ENCODE assay signal across 8 cellular contexts in genomic region chr11:66344550-66345315, GRCh38. TPM values are rescaled to one million over a fixed set of nuclear protein-coding genes. Genes with fewer than 3 reads are reported as not detected.
DNase-seq lines count a peak whose midpoint lies in the region; ATAC-seq and TF ChIP-seq lines count a peak whose summit lies in the region.

Gene BRMS1 (minus strand): TSS chr11:66345104. CDS start chr11:66342234, 2,870 bp downstream.

- no peak for TF ChIP-seq CTCF in CD8-positive, alpha-beta T cell (IDR thresholded peaks at IDR 0.05)

- no peaks in the 10 kb centered on the region for H3K9me3 Mint-ChIP-seq in CD8-positive, alpha-beta T cell

- POLR2A ChIA-PET in CD8-positive, alpha-beta T cell (lab: Charles Lee), result interaction anchor here (0.6 to 7.2 kb wide), 10 partner anchors 10 to 1553 kb away, joined by 3 to 45 read pairs (median 4); partner anchors contain the start of genes CD248, DPP3, RIN1 and SLC29A2

- peak within 1 kb of the TSS; percentile 96 for H3K4me3 Mint-ChIP-seq in CD8-positive, alpha-beta T cell

- H3K9me3 ChIP-seq in CD8-positive, alpha-beta T cell (ENCODE audit: low read length), result no peaks in the 10 kb centered on the region

- H3K27ac ChIP-seq in CD8-positive, alpha-beta T cell (ENCODE audit: low read depth, low read length), result peak within 1 kb of the TSS; percentile 87

- H3K27ac Mint-ChIP-seq in CD8-positive, alpha-beta T cell, result peak within 1 kb of the TSS; percentile 94

- H3K36me3 ChIP-seq in CD8-positive, alpha-beta T cell (ENCODE audit: insufficient read depth, low read length), result peaks cover 20% of the 10 kb centered on the region

- H3K4me1 Mint-ChIP-seq in CD8-positive, alpha-beta T cell (ENCODE audit: low read depth), result peaks cover 54% of the 10 kb centered on the region

- H3K4me3 ChIP-seq in CD8-positive, alpha-beta T cell (ENCODE audit: low read depth, low read length), result peak within 1 kb of the TSS; percentile 79

- peaks cover 47% of the 10 kb centered on the region for H3K36me3 Mint-ChIP-seq in CD8-positive, alpha-beta T cell

- peak; percentile 89 to 98 (median 97) for DNase-seq in CD8-positive, alpha-beta T cell
- peak; percentile 98 for DNase-seq in HT-29 (ENCODE audit: low spot score)
- peak; percentile 93 for DNase-seq in NK-92 treated with Interleukin-12 subunit alpha and Interleukin-12 subunit beta, amount 100 ng/mL, for 24 hours (lab: John Stamatoyannopoulos, UW)
- peak; percentile 96 for DNase-seq in activated CD8-positive, alpha-beta memory T cell treated with anti-CD3 and anti-CD28 coated beads for 24 hours
- peak; percentile 93 for DNase-seq in effector CD8-positive, alpha-beta T cell (lab: John Stamatoyannopoulos, UW)
- DNase-seq in lung microvascular endothelial cell (ENCODE audit: low read depth in 2 of 2), result peak; percentile 98 to 99
- DNase-seq in stimulated activated CD4-positive, alpha-beta T cell treated with anti-CD3 and anti-CD28 coated beads, TNF-alpha, amount 100 ng/mL, for 4 hours (ENCODE audit: low read depth in 3 of 3), result peak; percentile 83 to 92 (median 87)

- peaks cover 2% of the 10 kb centered on the region for H3K27me3 Mint-ChIP-seq in CD8-positive, alpha-beta T cell (ENCODE audit: low read depth)

- peaks cover 36% of the 10 kb centered on the region for H3K4me1 ChIP-seq in CD8-positive, alpha-beta T cell (ENCODE audit: insufficient read depth, low read length)

- intact Hi-C loops in CD8-positive, alpha-beta T cell (cut with DNase I, micrococcal nuclease), result loop anchor here (1.0 to 10.0 kb wide), 9 partner anchors 27 to 1260 kb away; partner anchors contain the start of genes MRPL11 (in 2 of the 2), SLC29A2 (in 2 of the 2), CDCA5 (in 1 of the 2) and KAT5 (in 1 of the 2)

- no peaks in the 10 kb centered on the region for H3K27me3 ChIP-seq in CD8-positive, alpha-beta T cell (ENCODE audit: insufficient read depth, low read length)

- CTCF ChIA-PET in CD8-positive, alpha-beta T cell (lab: Charles Lee), result interaction anchor here (0.7 to 5.7 kb wide), 10 partner anchors 10 to 333 kb away, joined by 3 to 59 read pairs (median 5); partner anchors contain the start of genes RBM4B and SLC29A2

- peak; percentile 81 for ATAC-seq in CD8-positive, alpha-beta T cell
- ATAC-seq in GM19467 (IDR thresholded peaks at IDR 0.05; ENCODE audit: unreplicated experiment), result peak; percentile 59

RNA-seq across cellular contexts. Expression of gene BRMS1, which starts in this region (rescaled TPM):
- total RNA-seq in CD8-positive, alpha-beta T cell, result 10 to 100 TPM; 66.7 to 68.0 TPM
- 74.9 and 92.2 TPM in 2 replicates for total RNA-seq in HT-29 (2014; rRNA removed; shearing (Covaris generic))
- 49.7 and 54.6 TPM in 2 replicates for total RNA-seq in lung microvascular endothelial cell

Comparison
In these comparisons a context has a peak if more than half of its experiments do, and no peak if none do; other contexts are left out.
1. Peak in every context shown above with its lines: DNase-seq, ATAC-seq, H3K4me3 ChIP-seq and H3K27ac ChIP-seq.